ENCODE assay signal across 7 cellular contexts in the genomic region with DNA sequence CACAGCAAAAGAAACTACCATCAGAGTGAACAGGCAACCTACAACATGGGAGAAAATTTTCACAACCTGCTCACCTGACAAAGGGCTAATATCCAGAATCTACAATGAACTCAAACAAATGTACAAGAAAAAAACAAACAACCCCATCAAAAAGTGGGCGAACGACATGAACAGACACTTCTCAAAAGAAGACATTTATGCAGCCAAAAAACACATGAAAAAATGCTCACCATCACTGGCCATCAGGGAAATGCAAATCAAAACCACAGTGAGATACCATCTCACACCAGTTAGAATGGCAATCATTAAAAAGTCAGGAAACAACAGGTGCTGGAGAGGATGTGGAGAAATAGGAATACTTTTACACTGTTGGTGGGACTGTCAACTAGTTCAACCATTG.
A peak's percentile ranks its signal among the peaks of the same experiment; 100 is the strongest.
DNase-seq lines count a peak whose midpoint lies in the region; ATAC-seq and TF ChIP-seq lines count a peak whose summit lies in the region.
"Not testable (repeated sequence)": the region's sequence is repeated elsewhere in the genome, so short reads cannot be mapped to it uniquely, and the experiment has no call there.

No MANE protein-coding gene starts in this region.

- CTCF ChIA-PET in CD8-positive, alpha-beta T cell (lab: Charles Lee); T-cell (lab: Charles Lee); activated CD4-positive, alpha-beta T cell treated with anti-CD3 and anti-CD28 coated beads, Interleukin-2, amount 10 ng/mL, durations not matched to agents 7 days and 5 days (lab: Charles Lee): not testable (repeated sequence)

- H3K27me3 ChIP-seq in CD8-positive, alpha-beta T cell (ENCODE audit: insufficient read depth, low read length) = not testable (repeated sequence)

- H3K4me3 Mint-ChIP-seq in CD8-positive, alpha-beta T cell = peak overlapping the region; percentile 69
- H3K4me3 Mint-ChIP-seq in T-cell = peak overlapping the region; percentile 43 to 62 (median 48)
- H3K4me3 Mint-ChIP-seq in activated CD4-positive, alpha-beta T cell treated with anti-CD3 and anti-CD28 coated beads, Interleukin-2, amount 10 ng/mL, durations not matched to agents 7 days and 5 days = peak overlapping the region; percentile 61
- H3K4me3 Mint-ChIP-seq in activated T-cell treated with anti-CD3 and anti-CD28 coated beads, Interleukin-2, amount 50 U/mL, for 72 hours = peak overlapping the region; percentile 67 to 70
- H3K4me3 Mint-ChIP-seq in effector memory CD8-positive, alpha-beta T cell = peak overlapping the region; percentile 36 to 69
- peak overlapping the region; percentile 78 for H3K4me3 Mint-ChIP-seq in natural killer cell treated with Interleukin-12 subunit alpha and Interleukin-12 subunit beta and Interleukin-15 and Interleukin-18, amount 100 ng/mL, for 72 hours

- H3K27me3 Mint-ChIP-seq in CD8-positive, alpha-beta T cell (ENCODE audit: low read depth); T-cell; activated CD4-positive, alpha-beta T cell treated with anti-CD3 and anti-CD28 coated beads, Interleukin-2, amount 10 ng/mL, durations not matched to agents 7 days and 5 days; activated T-cell treated with anti-CD3 and anti-CD28 coated beads, Interleukin-2, amount 50 U/mL, for 72 hours (ENCODE audit: low read depth); effector memory CD8-positive, alpha-beta T cell; natural killer cell treated with Interleukin-12 subunit alpha and Interleukin-12 subunit beta and Interleukin-15 and Interleukin-18, amount 100 ng/mL, for 72 hours: not testable (repeated sequence)

- not testable (repeated sequence) for TF ChIP-seq CTCF in CD8-positive, alpha-beta T cell (IDR thresholded peaks at IDR 0.05)

- H3K36me3 ChIP-seq in CD8-positive, alpha-beta T cell (ENCODE audit: insufficient read depth, low read length) = not testable (repeated sequence)

- POLR2A ChIA-PET in CD8-positive, alpha-beta T cell (lab: Charles Lee); T-cell (lab: Charles Lee); activated CD4-positive, alpha-beta T cell treated with anti-CD3 and anti-CD28 coated beads, Interleukin-2, amount 10 ng/mL, durations not matched to agents 7 days and 5 days (lab: Charles Lee): not testable (repeated sequence)

- H3K4me3 ChIP-seq in CD8-positive, alpha-beta T cell (ENCODE audit: low read depth, low read length) = not testable (repeated sequence)

- not testable (repeated sequence) for ATAC-seq in CD8-positive, alpha-beta T cell; T-cell (replicated peaks in 1 of 4); activated T-cell treated with anti-CD3 and anti-CD28 coated beads, Interleukin-2, amount 50 U/mL, for 72 hours (replicated peaks in 1 of 2); activated naive CD4-positive, alpha-beta T cell treated with anti-CD3 and anti-CD28 coated beads, Interleukin-2, amount 50 U/mL, for 72 hours; effector memory CD8-positive, alpha-beta T cell (replicated peaks); natural killer cell treated with Interleukin-12 subunit alpha and Interleukin-12 subunit beta and Interleukin-15 and Interleukin-18, amount 100 ng/mL, for 72 hours

- not testable (repeated sequence) for H3K9me3 ChIP-seq in CD8-positive, alpha-beta T cell (ENCODE audit: low read length)

- not testable (repeated sequence) for DNase-seq in CD8-positive, alpha-beta T cell; T-cell; activated CD4-positive, alpha-beta T cell treated with anti-CD3 and anti-CD28 coated beads, Interleukin-2, amount 10 ng/mL, durations not matched to agents 7 days and 5 days; activated T-cell treated with anti-CD3 and anti-CD28 coated beads, Interleukin-2, amount 50 U/mL, for 72 hours; activated naive CD4-positive, alpha-beta T cell treated with anti-CD3 and anti-CD28 coated beads, Interleukin-2, amount 50 U/mL, for 72 hours (ENCODE audit: low spot score in 2 of 2); effector memory CD8-positive, alpha-beta T cell; natural killer cell treated with Interleukin-12 subunit alpha and Interleukin-12 subunit beta and Interleukin-15 and Interleukin-18, amount 100 ng/mL, for 72 hours (ENCODE audit: low spot score)

- not testable (repeated sequence) for H3K36me3 Mint-ChIP-seq in CD8-positive, alpha-beta T cell; T-cell; activated T-cell treated with anti-CD3 and anti-CD28 coated beads, Interleukin-2, amount 50 U/mL, for 72 hours (ENCODE audit: insufficient read depth in 2 of 2); natural killer cell treated with Interleukin-12 subunit alpha and Interleukin-12 subunit beta and Interleukin-15 and Interleukin-18, amount 100 ng/mL, for 72 hours
- peaks cover 41% of the 10 kb centered on the region for H3K36me3 Mint-ChIP-seq in activated CD4-positive, alpha-beta T cell treated with anti-CD3 and anti-CD28 coated beads, Interleukin-2, amount 10 ng/mL, durations not matched to agents 7 days and 5 days (ENCODE audit: low read depth)
- peaks cover 0 to 27% of the 10 kb centered on the region in 2 donors for H3K36me3 Mint-ChIP-seq in activated naive CD4-positive, alpha-beta T cell treated with anti-CD3 and anti-CD28 coated beads, Interleukin-2, amount 50 U/mL, for 72 hours
- peaks cover 11% of the 10 kb centered on the region for H3K36me3 Mint-ChIP-seq in effector memory CD8-positive, alpha-beta T cell (ENCODE audit: insufficient read depth)

- intact Hi-C loops in CD8-positive, alpha-beta T cell (cut with DNase I, micrococcal nuclease) = loop anchor here in 1 of 2 experiments (2.0 to 5.0 kb wide), 2 partner anchors 71 to 241 kb away; no protein-coding TSS in a partner anchor

- H3K4me1 ChIP-seq in CD8-positive, alpha-beta T cell (ENCODE audit: insufficient read depth, low read length) = peaks cover 55% of the 10 kb centered on the region

- peaks cover 10% of the 10 kb centered on the region for H3K9me3 Mint-ChIP-seq in CD8-positive, alpha-beta T cell
- H3K9me3 Mint-ChIP-seq in T-cell; effector memory CD8-positive, alpha-beta T cell; natural killer cell treated with Interleukin-12 subunit alpha and Interleukin-12 subunit beta and Interleukin-15 and Interleukin-18, amount 100 ng/mL, for 72 hours: not testable (repeated sequence)
- H3K9me3 Mint-ChIP-seq in activated CD4-positive, alpha-beta T cell treated with anti-CD3 and anti-CD28 coated beads, Interleukin-2, amount 10 ng/mL, durations not matched to agents 7 days and 5 days = peaks cover 22% of the 10 kb centered on the region
- peaks cover 8 to 14% of the 10 kb centered on the region in 2 donors for H3K9me3 Mint-ChIP-seq in activated T-cell treated with anti-CD3 and anti-CD28 coated beads, Interleukin-2, amount 50 U/mL, for 72 hours
- peaks cover 10% of the 10 kb centered on the region in 2 donors for H3K9me3 Mint-ChIP-seq in activated naive CD4-positive, alpha-beta T cell treated with anti-CD3 and anti-CD28 coated beads, Interleukin-2, amount 50 U/mL, for 72 hours

- H3K27ac Mint-ChIP-seq in CD8-positive, alpha-beta T cell = peak overlapping the region; percentile 95
- H3K27ac Mint-ChIP-seq in T-cell = peak overlapping the region; percentile 93 to 96
- peak overlapping the region; percentile 98 for H3K27ac Mint-ChIP-seq in activated CD4-positive, alpha-beta T cell treated with anti-CD3 and anti-CD28 coated beads, Interleukin-2, amount 10 ng/mL, durations not matched to agents 7 days and 5 days
- peak overlapping the region; percentile 88 for H3K27ac Mint-ChIP-seq in activated T-cell treated with anti-CD3 and anti-CD28 coated beads, Interleukin-2, amount 50 U/mL, for 72 hours
- peak overlapping the region; percentile 84 to 88 for H3K27ac Mint-ChIP-seq in activated naive CD4-positive, alpha-beta T cell treated with anti-CD3 and anti-CD28 coated beads, Interleukin-2, amount 50 U/mL, for 72 hours
- H3K27ac Mint-ChIP-seq in effector memory CD8-positive, alpha-beta T cell = peak overlapping the region; percentile 81 to 89
- peak overlapping the region; percentile 81 to 87 for H3K27ac Mint-ChIP-seq in natural killer cell treated with Interleukin-12 subunit alpha and Interleukin-12 subunit beta and Interleukin-15 and Interleukin-18, amount 100 ng/mL, for 72 hours

- H3K4me1 Mint-ChIP-seq in CD8-positive, alpha-beta T cell (ENCODE audit: low read depth) = peaks cover 80% of the 10 kb centered on the region
- peaks cover 77 to 88% (median 83%) of the 10 kb centered on the region in 3 donors for H3K4me1 Mint-ChIP-seq in T-cell
- peaks cover 76% of the 10 kb centered on the region for H3K4me1 Mint-ChIP-seq in activated CD4-positive, alpha-beta T cell treated with anti-CD3 and anti-CD28 coated beads, Interleukin-2, amount 10 ng/mL, durations not matched to agents 7 days and 5 days
- H3K4me1 Mint-ChIP-seq in activated T-cell treated with anti-CD3 and anti-CD28 coated beads, Interleukin-2, amount 50 U/mL, for 72 hours (ENCODE audit: low read depth) = peaks cover 54% of the 10 kb centered on the region
- peaks cover 55 to 63% of the 10 kb centered on the region in 2 donors for H3K4me1 Mint-ChIP-seq in effector memory CD8-positive, alpha-beta T cell (ENCODE audit: low read depth in 2 of 2)
- peaks cover 44 to 50% of the 10 kb centered on the region in 2 donors for H3K4me1 Mint-ChIP-seq in natural killer cell treated with Interleukin-12 subunit alpha and Interleukin-12 subunit beta and Interleukin-15 and Interleukin-18, amount 100 ng/mL, for 72 hours (ENCODE audit: low read depth in 2 of 2)

- peak overlapping the region; percentile 58 for H3K27ac ChIP-seq in CD8-positive, alpha-beta T cell (ENCODE audit: low read depth, low read length)
